11 cellular contexts compared by ENCODE assay signal in genomic region chr12:70052931-70053497, GRCh38.
A peak's percentile ranks its signal among the peaks of the same experiment; 100 is the strongest.
DNase-seq lines count a peak whose midpoint lies in the region; ATAC-seq and TF ChIP-seq lines count a peak whose summit lies in the region.
"Had no signal": no experiment of that assay in that cellular context is flagged by ENCODE, and none has a peak within 500 bp of the region (broad histone marks: within the 10 kb centered on the region; RNA-seq: fewer than 3 reads in every experiment).

No MANE protein-coding gene starts in this region.

- TF ChIP-seq CTCF in natural killer cell (IDR thresholded peaks at IDR 0.05) (no peak), esophagus squamous epithelium (IDR thresholded peaks at IDR 0.05) (no peak)

- H3K4me1 Mint-ChIP-seq in natural killer cell, result peaks cover 50 to 57% of the 10 kb centered on the region in 2 donors

- H3K36me3 ChIP-seq in esophagus squamous epithelium, result no peaks in the 10 kb centered on the region
- H3K36me3 ChIP-seq: SJCRH30 had no signal

- H3K9me3 ChIP-seq in esophagus squamous epithelium, result no peaks in the 10 kb centered on the region
- H3K9me3 ChIP-seq: SJCRH30 had no signal

- no peaks in the 10 kb centered on the region for H3K27me3 ChIP-seq in esophagus squamous epithelium
- H3K27me3 ChIP-seq: SJCRH30 had no signal

- H3K9me3 Mint-ChIP-seq in natural killer cell, result no peaks in the 10 kb centered on the region

- WGBS in esophagus squamous epithelium, 2 donors, result 22 to 30% methylated on average over 4 of the region's 4 CpGs

- TF ChIP-seq POLR2A in esophagus squamous epithelium (IDR thresholded peaks at IDR 0.05), result no peak

- peak overlapping the region; percentile 2 to 67 for H3K27ac Mint-ChIP-seq in natural killer cell
- H3K27ac Mint-ChIP-seq: activated naive CD8-positive, alpha-beta T cell had no signal

- H3K4me3 ChIP-seq in esophagus squamous epithelium, result no peak overlapping the region
- H3K4me3 ChIP-seq: SJCRH30 had no signal

- H3K36me3 Mint-ChIP-seq in natural killer cell, result peaks cover 7% of the 10 kb centered on the region
- H3K36me3 Mint-ChIP-seq: activated naive CD8-positive, alpha-beta T cell had no signal

- ATAC-seq in esophagus mucosa, result peak; percentile 81
- peak in 1 of 3 donors; percentile 8 for ATAC-seq in natural killer cell
- no peak for ATAC-seq in HG02571 (IDR thresholded peaks at IDR 0.05; ENCODE audit: unreplicated experiment)
- ATAC-seq in GM21576 (IDR thresholded peaks at IDR 0.05; ENCODE audit: unreplicated experiment), result no peak

- H3K27me3 Mint-ChIP-seq in natural killer cell (ENCODE audit: low read depth in 2 of 2), result peaks cover 23 to 40% of the 10 kb centered on the region in 2 donors

- intact Hi-C loops in natural killer cell (cut with micrococcal nuclease) (loop anchor here (5.0 kb wide), 1 partner anchor 314 kb away; the partner anchor contains the start of gene KCNMB4), esophagus squamous epithelium (cut with DNase I) (no loop called here)

- H3K27ac ChIP-seq in esophagus squamous epithelium, result peak overlapping the region in 2 of 4 donors; percentile 31 to 39
- H3K27ac ChIP-seq: SJCRH30 had no signal

- DNase-seq in DMS53 treated with DMSO at 0.1 percent for 48 hours (lab: John Stamatoyannopoulos, UW; ENCODE audit: unreplicated experiment) (peak; percentile 68), NCI-H69 (lab: John Stamatoyannopoulos, UW) (peak; percentile 6), natural killer cell (no peak), esophagus squamous epithelium (lab: John Stamatoyannopoulos, UW) (no peak)
- DNase-seq in activated naive CD4-positive, alpha-beta T cell treated with anti-CD3 and anti-CD28 coated beads, Interleukin-2, amount 50 U/mL, for 16 hours, result no peak
- DNase-seq: stimulated activated CD8-positive, alpha-beta memory T cell treated with anti-CD3 and anti-CD28 coated beads, Interleukin-4, amount 100 ng/mL, for 48 hours had no signal

- H3K4me1 ChIP-seq in esophagus squamous epithelium, result peaks cover 0 to 41% (median 9%) of the 10 kb centered on the region in 3 donors
- H3K4me1 ChIP-seq: SJCRH30 had no signal

- H3K4me3 Mint-ChIP-seq in natural killer cell, result peak overlapping the region; percentile 43
- H3K4me3 Mint-ChIP-seq: activated naive CD8-positive, alpha-beta T cell had no signal

Comparison
In these comparisons a context has a peak if more than half of its experiments do, and no peak if none do; other contexts are left out.
1. DNase-seq: peak in DMS53 treated with DMSO at 0.1 percent for 48 hours (single experiment) and NCI-H69 (single experiment); none in natural killer cell (single experiment), esophagus squamous epithelium (single experiment) and activated naive CD4-positive, alpha-beta T cell treated with anti-CD3 and anti-CD28 coated beads, Interleukin-2, amount 50 U/mL, for 16 hours (single experiment).